In genomic region chr3:195542261-195542660, GRCh38 we compare ENCODE assay signal across 8 cellular contexts. TPM values are rescaled to one million over a fixed set of nuclear protein-coding genes. Genes with fewer than 3 reads are reported as not detected.
DNase-seq lines count a peak whose midpoint lies in the region; ATAC-seq and TF ChIP-seq lines count a peak whose summit lies in the region.

No MANE protein-coding gene starts in this region.

- BruUV-seq in A673 (replicated peaks; lab: Mats Ljungman, UMichigan) = TSS peak; percentile 63

- H2AFZ ChIP-seq in fibroblast of lung (ENCODE audit: low read length) = no peak overlapping the region

- peak overlapping the region; percentile 73 for H3K4me2 ChIP-seq in fibroblast of lung (ENCODE audit: extremely low read depth, insufficient read depth, low read length)

- POLR2A ChIA-PET in A673 (lab: Charles Lee; ENCODE audit: low non-redundant PET) = no interaction called here

- TF ChIP-seq POLR2A in prostate gland (IDR thresholded peaks at IDR 0.05) = no peak

- CTCF ChIA-PET in A673 (lab: Charles Lee) = interaction anchor here (0.8 kb wide), 1 partner anchor 860 kb away, joined by 3 read pairs; no protein-coding TSS in a partner anchor

- in situ Hi-C loops in GM13976 (cut with MboI; ENCODE audit: low sequenced_read_pairs, unreplicated experiment) = loop anchor here (25.0 kb wide), 1 partner anchor 855 kb away; the partner anchor contains the start of gene FAM43A

- no peaks in the 10 kb centered on the region for H4K20me1 ChIP-seq in fibroblast of lung (ENCODE audit: control insufficient read depth, extremely low read depth, insufficient read depth, low read length)

- DNase-seq in A673 (ENCODE audit: low spot score) (no peak), GM13976 (ENCODE audit: low spot score) (peak; percentile 48), SJCRH30 (peak in 1 of 2 experiments; percentile 25), fibroblast of lung (ENCODE audit: low read depth in 2 of 2) (peak in 1 of 2 donors; percentile 24), prostate gland (ENCODE audit: low spot score) (no peak)

- under 1% methylated on average over 6 of the region's 6 CpGs for WGBS in prostate gland

- H3K4me1 ChIP-seq in A673 (ENCODE audit: insufficient read depth, low read length, poor library complexity, severe bottlenecking) (peaks cover 22% of the 10 kb centered on the region), SJCRH30 (peaks cover 8% of the 10 kb centered on the region; the same call in 1 of the 2 replicates), fibroblast of lung (ENCODE audit: control insufficient read depth, extremely low read depth, insufficient read depth, low read length) (peaks cover 7% of the 10 kb centered on the region), prostate gland (replicated peaks) (peaks cover 6% of the 10 kb centered on the region)

- peaks cover 38% of the 10 kb centered on the region for H3K79me2 ChIP-seq in fibroblast of lung (ENCODE audit: control insufficient read depth, insufficient read depth, low read length)

- H3K27me3 ChIP-seq in A673 (replicated peaks; ENCODE audit: insufficient read depth, low read depth, low read length, poor library complexity) (no peaks in the 10 kb centered on the region), SJCRH30 (no peaks in the 10 kb centered on the region), fibroblast of lung (ENCODE audit: control insufficient read depth, insufficient read depth, low read length) (no peaks in the 10 kb centered on the region), prostate gland (replicated peaks; ENCODE audit: insufficient read depth) (no peaks in the 10 kb centered on the region)

- H3K9me3 ChIP-seq in A673 (ENCODE audit: low read depth, low read length, poor library complexity, severe bottlenecking) (no peaks in the 10 kb centered on the region), SJCRH30 (replicated peaks) (no peaks in the 10 kb centered on the region), fibroblast of lung (ENCODE audit: control insufficient read depth, insufficient read depth, low read depth, low read length) (no peaks in the 10 kb centered on the region), prostate gland (no peaks in the 10 kb centered on the region)

- intact Hi-C loops in A673 (cut with micrococcal nuclease; ENCODE audit: unreplicated experiment) = no loop called here
- intact Hi-C loops in prostate gland (cut with DNase I) = loop anchor here (10.0 kb wide), 1 partner anchor 97 kb away; the partner anchor contains the start of gene ACAP2

- H3K36me3 ChIP-seq in A673 (ENCODE audit: insufficient read depth, low read length, poor library complexity, severe bottlenecking) (no peaks in the 10 kb centered on the region), SJCRH30 (no peaks in the 10 kb centered on the region), fibroblast of lung (ENCODE audit: control insufficient read depth, insufficient read depth, low read length) (no peaks in the 10 kb centered on the region), prostate gland (no peaks in the 10 kb centered on the region)

- ATAC-seq in HG02610 (IDR thresholded peaks at IDR 0.05; ENCODE audit: unreplicated experiment) (no peak), GM18907 (IDR thresholded peaks at IDR 0.05; ENCODE audit: unreplicated experiment) (no peak), GM18502 (IDR thresholded peaks at IDR 0.05; ENCODE audit: poor library complexity, unreplicated experiment) (no peak)

- peak overlapping the region; percentile 92 for H3K9ac ChIP-seq in fibroblast of lung (ENCODE audit: insufficient read depth, low read length)

- TF ChIP-seq CTCF in A673 (conservative IDR thresholded peaks at IDR 0.05; ENCODE audit: low read depth, low read length) (no peak), GM13976 (IDR thresholded peaks at IDR 0.05; ENCODE audit: borderline replicate concordance, control extremely low read depth, extremely low read depth, insufficient read depth, missing control alignments) (no peak), fibroblast of lung (conservative IDR thresholded peaks at IDR 0.05 in 1 of 2, IDR thresholded peaks at IDR 0.05 in 1 of 2; ENCODE audit: low read depth in 1 of 2, low read length in 2 of 2) (no peak), prostate gland (IDR thresholded peaks at IDR 0.05) (no peak)

- H3K27ac ChIP-seq in A673 (ENCODE audit: low read depth, low read length, poor library complexity, severe bottlenecking) (peak overlapping the region; percentile 88), SJCRH30 (no peak overlapping the region; the same call in 1 of the 2 replicates), fibroblast of lung (ENCODE audit: insufficient read depth, low read length) (peak overlapping the region; percentile 85), prostate gland (peak overlapping the region; percentile 86 to 89)

- H3K4me3 ChIP-seq in A673 (ENCODE audit: low read depth, low read length, poor library complexity, severe bottlenecking) = peak overlapping the region; percentile 69
- peak overlapping the region; percentile 97 for H3K4me3 ChIP-seq in SJCRH30
- peak overlapping the region; percentile 75 to 95 (median 86) for H3K4me3 ChIP-seq in fibroblast of lung (replicated peaks in 1 of 4; ENCODE audit: control extremely low read depth in 1 of 4, insufficient read depth in 1 of 4, low read depth in 3 of 4, low read length in 4 of 4)
- H3K4me3 ChIP-seq in prostate gland = peak overlapping the region; percentile 54 to 75

RNA-seq across cellular contexts. Expression of gene PPP1R2, which starts 0.9 kb away (rescaled TPM):
- total RNA-seq in A673 (2021) (45.5 and 46.2 TPM in 2 replicates), fibroblast of lung (89.1 and 134 TPM in 2 replicates), prostate gland (100 to 1,000 TPM in 1 of 2 donors, 10 to 100 TPM in 1; 75.8 to 119 TPM)
- total RNA-seq in SJCRH30 (2014; rRNA removed; shearing (Covaris generic)) = 40.3 and 42.6 TPM in 2 replicates
- polyA plus RNA-seq in fibroblast of lung = 22.0 and 28.9 TPM in 2 replicates
- 22.3 and 28.7 TPM in 2 replicates for polyA plus RNA-seq in fibroblast of lung (2012)
- 12.4 and 14.6 TPM in 2 replicates for polyA minus RNA-seq in fibroblast of lung (ENCODE audit: low replicate concordance)

RNA-seq across cellular contexts. Expression of gene APOD, which starts 41.5 kb away (rescaled TPM):
- total RNA-seq in A673 (2021) (0.50 TPM in 1 of 2 replicates, not detected in the other), fibroblast of lung (2.1 and 3.6 TPM in 2 replicates), prostate gland (100 to 1,000 TPM in 1 of 2 donors, 10 to 100 TPM in 1; 52.4 to 121 TPM)
- total RNA-seq in SJCRH30 (2014; rRNA removed; shearing (Covaris generic)) = 0.12 and 0.33 TPM in 2 replicates
- polyA plus RNA-seq in fibroblast of lung = 1.9 and 3.3 TPM in 2 replicates
- 0.85 and 1.3 TPM in 2 replicates for polyA plus RNA-seq in fibroblast of lung (2012)
- polyA minus RNA-seq in fibroblast of lung (ENCODE audit: low replicate concordance) = not detected in 2 replicates

Comparison
In these comparisons a context has a peak if more than half of its experiments do, and no peak if none do; other contexts are left out.
1. RNA of gene APOD, which starts 41.5 kb away (total RNA-seq): 52.4 to 121 TPM in prostate gland; 2.1 to 3.6 TPM in fibroblast of lung, 0.12 to 0.33 TPM in SJCRH30 and 0.50 TPM in A673; every median in the first group is over 10 times any median in the second.
2. Peak in every context shown above with its lines, with median percentiles within 50 percentile points of each other: H3K4me3 ChIP-seq.